8 cellular contexts compared by ENCODE assay signal in the genomic region with DNA sequence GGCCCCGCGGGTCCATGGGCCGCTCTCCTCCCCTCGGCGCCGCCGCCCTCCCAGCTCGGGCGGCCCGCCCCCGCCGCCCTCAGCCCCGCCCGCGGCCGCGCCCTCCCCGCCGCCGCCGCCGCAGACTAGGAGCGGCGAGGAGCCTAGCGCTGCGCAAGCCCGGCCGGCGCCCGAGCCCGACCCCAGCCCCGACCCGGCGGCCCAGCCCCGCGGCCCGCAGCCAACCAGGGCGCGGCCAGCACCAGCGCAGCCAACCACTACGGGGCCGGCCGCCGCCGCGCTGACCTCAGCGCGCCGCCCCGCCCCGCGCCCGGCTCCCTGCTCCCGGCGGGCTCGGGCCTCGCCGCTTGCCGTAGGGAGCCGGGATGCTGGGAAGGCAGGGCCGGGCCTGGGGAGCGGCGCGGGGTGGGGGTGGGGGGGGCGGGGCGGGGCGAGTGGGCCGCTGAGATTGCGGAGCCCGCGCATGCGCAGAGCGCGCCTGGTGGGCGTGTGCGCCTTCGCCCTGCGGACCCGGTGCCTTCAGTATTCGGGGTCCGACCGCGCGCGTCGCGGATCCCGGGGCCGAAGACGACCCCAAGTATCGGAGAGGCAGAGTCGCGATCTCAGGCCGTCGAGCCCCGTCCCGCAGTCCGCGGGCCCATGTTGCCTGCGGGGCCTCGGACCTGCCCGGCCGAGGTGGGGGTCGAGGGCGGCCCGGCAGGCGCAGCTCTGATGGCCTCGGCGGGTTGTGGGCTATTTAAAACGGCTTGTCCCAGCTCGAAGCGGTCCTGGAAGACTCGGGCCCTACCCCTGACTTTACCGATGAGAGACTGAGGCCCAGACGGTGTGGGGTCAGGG. TPM values are rescaled to one million over a fixed set of nuclear protein-coding genes. Genes with fewer than 3 reads are reported as not detected.
DNase-seq lines count a peak whose midpoint lies in the region; ATAC-seq and TF ChIP-seq lines count a peak whose summit lies in the region.

A gene with protein sequence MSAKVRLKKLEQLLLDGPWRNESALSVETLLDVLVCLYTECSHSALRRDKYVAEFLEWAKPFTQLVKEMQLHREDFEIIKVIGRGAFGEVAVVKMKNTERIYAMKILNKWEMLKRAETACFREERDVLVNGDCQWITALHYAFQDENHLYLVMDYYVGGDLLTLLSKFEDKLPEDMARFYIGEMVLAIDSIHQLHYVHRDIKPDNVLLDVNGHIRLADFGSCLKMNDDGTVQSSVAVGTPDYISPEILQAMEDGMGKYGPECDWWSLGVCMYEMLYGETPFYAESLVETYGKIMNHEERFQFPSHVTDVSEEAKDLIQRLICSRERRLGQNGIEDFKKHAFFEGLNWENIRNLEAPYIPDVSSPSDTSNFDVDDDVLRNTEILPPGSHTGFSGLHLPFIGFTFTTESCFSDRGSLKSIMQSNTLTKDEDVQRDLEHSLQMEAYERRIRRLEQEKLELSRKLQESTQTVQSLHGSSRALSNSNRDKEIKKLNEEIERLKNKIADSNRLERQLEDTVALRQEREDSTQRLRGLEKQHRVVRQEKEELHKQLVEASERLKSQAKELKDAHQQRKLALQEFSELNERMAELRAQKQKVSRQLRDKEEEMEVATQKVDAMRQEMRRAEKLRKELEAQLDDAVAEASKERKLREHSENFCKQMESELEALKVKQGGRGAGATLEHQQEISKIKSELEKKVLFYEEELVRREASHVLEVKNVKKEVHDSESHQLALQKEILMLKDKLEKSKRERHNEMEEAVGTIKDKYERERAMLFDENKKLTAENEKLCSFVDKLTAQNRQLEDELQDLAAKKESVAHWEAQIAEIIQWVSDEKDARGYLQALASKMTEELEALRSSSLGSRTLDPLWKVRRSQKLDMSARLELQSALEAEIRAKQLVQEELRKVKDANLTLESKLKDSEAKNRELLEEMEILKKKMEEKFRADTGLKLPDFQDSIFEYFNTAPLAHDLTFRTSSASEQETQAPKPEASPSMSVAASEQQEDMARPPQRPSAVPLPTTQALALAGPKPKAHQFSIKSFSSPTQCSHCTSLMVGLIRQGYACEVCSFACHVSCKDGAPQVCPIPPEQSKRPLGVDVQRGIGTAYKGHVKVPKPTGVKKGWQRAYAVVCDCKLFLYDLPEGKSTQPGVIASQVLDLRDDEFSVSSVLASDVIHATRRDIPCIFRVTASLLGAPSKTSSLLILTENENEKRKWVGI (N-terminal part only) (minus strand): TSS at position 178 of the 837 bp plus-strand sequence. CDS start 376 bp downstream, outside the sequence.

- peak; percentile 85 for ATAC-seq in GM18868 (IDR thresholded peaks at IDR 0.05; ENCODE audit: unreplicated experiment)
- ATAC-seq in HG03108 (IDR thresholded peaks at IDR 0.05; ENCODE audit: unreplicated experiment), result peak; percentile 75

- TF ChIP-seq CTCF in A673 (conservative IDR thresholded peaks at IDR 0.05; ENCODE audit: low read depth, low read length) (no peak), liver (IDR thresholded peaks at IDR 0.05; ENCODE audit: low read depth, low read length, missing input control) (peak; percentile 9)

- H3K36me3 ChIP-seq in A673 (ENCODE audit: insufficient read depth, low read length, poor library complexity, severe bottlenecking) (no peaks in the 10 kb centered on the region), liver (ENCODE audit: control insufficient read depth in 4 of 4, insufficient read depth in 3 of 4, low read depth in 1 of 4, low read length in 3 of 4) (no peaks in the 10 kb centered on the region)

- BruUV-seq in A673 (replicated peaks; lab: Mats Ljungman, UMichigan), result no TSS peak

- no peak for TF ChIP-seq RAD21 in liver (IDR thresholded peaks at IDR 0.05)

- DNase-seq in A673 (ENCODE audit: low spot score) (peak; percentile 96), NCI-H345 treated with DMSO at 0.1 percent for 48 hours (lab: John Stamatoyannopoulos, UW; ENCODE audit: unreplicated experiment) (peak; percentile 80), ecto neural progenitor cell (ENCODE audit: low spot score) (peak; percentile 95)
- DNase-seq in activated CD4-positive, alpha-beta T cell treated with anti-CD3 and anti-CD28 coated beads, Interleukin-2, amount 50 U/mL, for 48 hours, result peak; percentile 53 to 65
- peak; percentile 39 for DNase-seq in stimulated activated CD4-positive, alpha-beta T cell treated with anti-CD3 and anti-CD28 coated beads, Interleukin-2, amount 100 ng/mL, for 4 hours (ENCODE audit: low read depth)

- intact Hi-C loops in A673 (cut with micrococcal nuclease; ENCODE audit: unreplicated experiment), result no loop called here

- peak within 1 kb of the TSS in 1 of 2 donors; percentile 66 for H3K9ac ChIP-seq in liver (ENCODE audit: low read depth in 1 of 2, low read length in 2 of 2)

- H3K9me3 ChIP-seq in A673 (ENCODE audit: low read depth, low read length, poor library complexity, severe bottlenecking) (no peaks in the 10 kb centered on the region), liver (ENCODE audit: control insufficient read depth in 4 of 4, low read length in 3 of 4) (no peaks in the 10 kb centered on the region)

- POLR2A ChIA-PET in A673 (lab: Charles Lee; ENCODE audit: low non-redundant PET), result no interaction called here

- CTCF ChIA-PET in A673 (lab: Charles Lee), result no interaction called here

- H3K4me1 ChIP-seq in A673 (ENCODE audit: insufficient read depth, low read length, poor library complexity, severe bottlenecking) (peaks cover 21% of the 10 kb centered on the region), liver (ENCODE audit: control insufficient read depth in 4 of 4, insufficient read depth in 4 of 4, low read length in 3 of 4) (peaks cover 9 to 40% (median 28%) of the 10 kb centered on the region in 4 donors)

- WGBS in liver, result 2% methylated on average over 115 of the region's 115 CpGs

- H3K27me3 ChIP-seq in A673 (replicated peaks; ENCODE audit: insufficient read depth, low read depth, low read length, poor library complexity) (no peaks in the 10 kb centered on the region), liver (ENCODE audit: control insufficient read depth in 4 of 4, insufficient read depth in 4 of 4, low read length in 3 of 4) (no peaks in the 10 kb centered on the region)

- peak within 1 kb of the TSS; percentile 82 for H3K27ac ChIP-seq in A673 (ENCODE audit: low read depth, low read length, poor library complexity, severe bottlenecking)
- H3K27ac ChIP-seq in liver (ENCODE audit: low read depth in 1 of 2, low read length in 2 of 2), result peak within 1 kb of the TSS; percentile 87 to 97

- H3K4me3 ChIP-seq in A673 (ENCODE audit: low read depth, low read length, poor library complexity, severe bottlenecking), result peak within 1 kb of the TSS; percentile 94
- H3K4me3 ChIP-seq in liver (ENCODE audit: low read depth in 1 of 3, low read length in 3 of 3), result peak within 1 kb of the TSS; percentile 91 to 97 (median 95)

TF ChIP-seq in liver, 16 proteins besides CTCF, POLR2A, EP300 and RAD21 (continues in another document):
- TF ChIP-seq HNF4G (IDR thresholded peaks at IDR 0.05) (no peak), JUND (IDR thresholded peaks at IDR 0.05) (no peak), TAF1 (conservative IDR thresholded peaks at IDR 0.05) (no peak), YY1 (IDR thresholded peaks at IDR 0.05) (no peak), GABPA (IDR thresholded peaks at IDR 0.05 in 1 of 2, conservative IDR thresholded peaks at IDR 0.05 in 1 of 2) (no peak), HNF4A (conservative IDR thresholded peaks at IDR 0.05) (no peak), FOXA1 (IDR thresholded peaks at IDR 0.05) (no peak), SP1 (IDR thresholded peaks at IDR 0.05) (no peak), FOXA2 (IDR thresholded peaks at IDR 0.05) (no peak), RXRA (IDR thresholded peaks at IDR 0.05) (no peak), NR2F2 (IDR thresholded peaks at IDR 0.05) (no peak), EGR1 (IDR thresholded peaks at IDR 0.05; ENCODE audit: low read depth in 2 of 2) (no peak)
- TF ChIP-seq, protein P1, sequence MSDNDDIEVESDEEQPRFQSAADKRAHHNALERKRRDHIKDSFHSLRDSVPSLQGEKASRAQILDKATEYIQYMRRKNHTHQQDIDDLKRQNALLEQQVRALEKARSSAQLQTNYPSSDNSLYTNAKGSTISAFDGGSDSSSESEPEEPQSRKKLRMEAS (IDR thresholded peaks at IDR 0.05), result no peak
- TF ChIP-seq, protein P2, sequence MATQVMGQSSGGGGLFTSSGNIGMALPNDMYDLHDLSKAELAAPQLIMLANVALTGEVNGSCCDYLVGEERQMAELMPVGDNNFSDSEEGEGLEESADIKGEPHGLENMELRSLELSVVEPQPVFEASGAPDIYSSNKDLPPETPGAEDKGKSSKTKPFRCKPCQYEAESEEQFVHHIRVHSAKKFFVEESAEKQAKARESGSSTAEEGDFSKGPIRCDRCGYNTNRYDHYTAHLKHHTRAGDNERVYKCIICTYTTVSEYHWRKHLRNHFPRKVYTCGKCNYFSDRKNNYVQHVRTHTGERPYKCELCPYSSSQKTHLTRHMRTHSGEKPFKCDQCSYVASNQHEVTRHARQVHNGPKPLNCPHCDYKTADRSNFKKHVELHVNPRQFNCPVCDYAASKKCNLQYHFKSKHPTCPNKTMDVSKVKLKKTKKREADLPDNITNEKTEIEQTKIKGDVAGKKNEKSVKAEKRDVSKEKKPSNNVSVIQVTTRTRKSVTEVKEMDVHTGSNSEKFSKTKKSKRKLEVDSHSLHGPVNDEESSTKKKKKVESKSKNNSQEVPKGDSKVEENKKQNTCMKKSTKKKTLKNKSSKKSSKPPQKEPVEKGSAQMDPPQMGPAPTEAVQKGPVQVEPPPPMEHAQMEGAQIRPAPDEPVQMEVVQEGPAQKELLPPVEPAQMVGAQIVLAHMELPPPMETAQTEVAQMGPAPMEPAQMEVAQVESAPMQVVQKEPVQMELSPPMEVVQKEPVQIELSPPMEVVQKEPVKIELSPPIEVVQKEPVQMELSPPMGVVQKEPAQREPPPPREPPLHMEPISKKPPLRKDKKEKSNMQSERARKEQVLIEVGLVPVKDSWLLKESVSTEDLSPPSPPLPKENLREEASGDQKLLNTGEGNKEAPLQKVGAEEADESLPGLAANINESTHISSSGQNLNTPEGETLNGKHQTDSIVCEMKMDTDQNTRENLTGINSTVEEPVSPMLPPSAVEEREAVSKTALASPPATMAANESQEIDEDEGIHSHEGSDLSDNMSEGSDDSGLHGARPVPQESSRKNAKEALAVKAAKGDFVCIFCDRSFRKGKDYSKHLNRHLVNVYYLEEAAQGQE (IDR thresholded peaks at IDR 0.05), result no peak

RNA-seq across cellular contexts. Expression of the gene that starts here (rescaled TPM):
- total RNA-seq in A673 (2021) (103 and 106 TPM in 2 replicates), liver (10 to 100 TPM; 35.2 to 78.7 TPM)
- 10 to 100 TPM in 1 of 2 donors, 1 to 10 TPM in 1; 4.1 to 24.3 TPM for polyA plus RNA-seq in liver

Comparison
In these comparisons a context has a peak if more than half of its experiments do, and no peak if none do; other contexts are left out.
1. Peak in every context shown above with its lines: DNase-seq, ATAC-seq, H3K4me3 ChIP-seq and H3K27ac ChIP-seq.
2. DNase-seq: peak in every context shown above with its lines; median percentile 96 in A673; 95 in ecto neural progenitor cell; 80 in NCI-H345 treated with DMSO at 0.1 percent for 48 hours; 59 in activated CD4-positive, alpha-beta T cell treated with anti-CD3 and anti-CD28 coated beads, Interleukin-2, amount 50 U/mL, for 48 hours; 39 in stimulated activated CD4-positive, alpha-beta T cell treated with anti-CD3 and anti-CD28 coated beads, Interleukin-2, amount 100 ng/mL, for 4 hours.